21 cellular contexts compared by ENCODE assay signal in the genomic region with DNA sequence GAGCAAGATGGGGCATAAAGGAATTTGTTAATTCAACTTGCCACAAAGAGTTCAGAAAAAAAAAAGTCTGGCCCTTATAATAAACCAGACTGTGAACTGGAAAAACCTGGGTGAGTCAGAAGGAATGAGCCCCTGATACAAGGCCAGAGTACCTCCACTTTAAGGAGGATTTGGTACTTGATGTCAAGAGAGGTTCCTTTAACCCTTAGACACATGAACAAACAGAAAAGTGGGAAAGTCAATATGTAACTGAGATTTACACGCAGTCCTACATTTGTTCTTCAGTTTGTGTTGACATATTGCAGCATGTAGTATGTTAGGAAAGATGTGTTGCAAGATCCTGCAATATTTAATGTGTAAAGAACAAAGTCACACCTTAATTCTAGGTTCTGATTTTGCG. TPM values are rescaled to one million over a fixed set of nuclear protein-coding genes. Genes with fewer than 3 reads are reported as not detected.
DNase-seq lines count a peak whose midpoint lies in the region; ATAC-seq and TF ChIP-seq lines count a peak whose summit lies in the region.
"Had no signal": no experiment of that assay in that cellular context is flagged by ENCODE, and none has a peak within 500 bp of the region (broad histone marks: within the 10 kb centered on the region; RNA-seq: fewer than 3 reads in every experiment).

No MANE protein-coding gene starts in this region.

- no peaks in the 10 kb centered on the region for H3K9me3 ChIP-seq in left lung
- H3K9me3 ChIP-seq in neural progenitor cell (ENCODE audit: low read depth) = no peaks in the 10 kb centered on the region
- H3K9me3 ChIP-seq: BLaER1 treated with 17β-estradiol and CSF1 and Interleukin-3, amounts not matched to agents 10 nM and 100 nM; HAP-1 had no signal

- H3K27ac Mint-ChIP-seq in neural progenitor cell = no peak overlapping the region
- H3K27ac Mint-ChIP-seq: CD8-positive, alpha-beta T cell had no signal

- DNase-seq in GM03348 (ENCODE audit: low spot score) (peak; percentile 16), NCI-H226 (peak; percentile 50), left lung (no peak), NCI-H1436 (lab: John Stamatoyannopoulos, UW) (no peak), amygdala (lab: John Stamatoyannopoulos, UW) (no peak), neural progenitor cell (ENCODE audit: low spot score) (no peak)
- DNase-seq: Calu3; CD8-positive, alpha-beta T cell; DMS79; KBM-7; MV-4-11; NCI-H1417; NCI-H1930; NCI-H345; NCI-H526; PC-3; RPMI8226; SHP77 treated with DMSO at 0.1 percent for 48 hours had no signal

- H3K9me3 Mint-ChIP-seq in neural progenitor cell = no peaks in the 10 kb centered on the region
- H3K9me3 Mint-ChIP-seq: CD8-positive, alpha-beta T cell had no signal

- no peak overlapping the region for H3K4me3 Mint-ChIP-seq in neural progenitor cell
- H3K4me3 Mint-ChIP-seq: CD8-positive, alpha-beta T cell had no signal

- H3K79me2 ChIP-seq in neural progenitor cell (ENCODE audit: low read depth) = no peaks in the 10 kb centered on the region

- H3K36me3 Mint-ChIP-seq in neural progenitor cell = no peaks in the 10 kb centered on the region
- H3K36me3 Mint-ChIP-seq: CD8-positive, alpha-beta T cell had no signal

- H3K4me3 ChIP-seq in left lung = no peak overlapping the region
- no peak overlapping the region for H3K4me3 ChIP-seq in neural progenitor cell
- H3K4me3 ChIP-seq: BLaER1 treated with 17β-estradiol and CSF1 and Interleukin-3, amounts not matched to agents 10 nM and 100 nM; HAP-1 had no signal

- no peak overlapping the region for H2AFZ ChIP-seq in neural progenitor cell (replicated peaks)

- H4K20me1 ChIP-seq in neural progenitor cell (ENCODE audit: low read depth) = no peaks in the 10 kb centered on the region
- H4K20me1 ChIP-seq: BLaER1 treated with 17β-estradiol and CSF1 and Interleukin-3, amounts not matched to agents 10 nM and 100 nM had no signal

- H3K27ac ChIP-seq in left lung (no peak overlapping the region), neural progenitor cell (no peak overlapping the region)
- H3K27ac ChIP-seq: BLaER1 treated with 17β-estradiol and CSF1 and Interleukin-3, amounts not matched to agents 10 nM and 100 nM had no signal

- H3F3A ChIP-seq in neural progenitor cell (ENCODE audit: low read depth) = no peaks in the 10 kb centered on the region

- H3K36me3 ChIP-seq in left lung (no peaks in the 10 kb centered on the region), neural progenitor cell (no peaks in the 10 kb centered on the region)
- H3K36me3 ChIP-seq: BLaER1 treated with 17β-estradiol and CSF1 and Interleukin-3, amounts not matched to agents 10 nM and 100 nM; HAP-1 had no signal

- H3K4me1 ChIP-seq in left lung (no peaks in the 10 kb centered on the region), neural progenitor cell (no peaks in the 10 kb centered on the region)
- H3K4me1 ChIP-seq: BLaER1 treated with 17β-estradiol and CSF1 and Interleukin-3, amounts not matched to agents 10 nM and 100 nM; HAP-1 had no signal

- H3K27me3 Mint-ChIP-seq in neural progenitor cell (ENCODE audit: insufficient read depth, low read depth) = no peaks in the 10 kb centered on the region

- H3K4me2 ChIP-seq in neural progenitor cell = no peak overlapping the region
- H3K4me2 ChIP-seq: BLaER1 treated with 17β-estradiol and CSF1 and Interleukin-3, amounts not matched to agents 10 nM and 100 nM had no signal

- no peaks in the 10 kb centered on the region for H3K4me1 Mint-ChIP-seq in neural progenitor cell

- intact Hi-C loops in left lung (cut with DNase I) = no loop called here

- peak; percentile 93 for ATAC-seq in left lung
- ATAC-seq in HG02798 (IDR thresholded peaks at IDR 0.05; ENCODE audit: poor library complexity, unreplicated experiment) = no peak
- ATAC-seq: CD8-positive, alpha-beta T cell had no signal

- no peak overlapping the region for H3K9ac ChIP-seq in neural progenitor cell
- H3K9ac ChIP-seq: BLaER1 treated with 17β-estradiol and CSF1 and Interleukin-3, amounts not matched to agents 10 nM and 100 nM had no signal

- TF ChIP-seq CTCF in left lung (IDR thresholded peaks at IDR 0.05) = no peak
- no peak for TF ChIP-seq CTCF in neural progenitor cell (IDR thresholded peaks at IDR 0.05)

- H3K27me3 ChIP-seq in left lung (peaks cover 0 to 19% of the 10 kb centered on the region in 2 donors), neural progenitor cell (no peaks in the 10 kb centered on the region)
- H3K27me3 ChIP-seq: BLaER1 treated with 17β-estradiol and CSF1 and Interleukin-3, amounts not matched to agents 10 nM and 100 nM had no signal

RNA-seq across cellular contexts. Expression of gene SLC38A4, which starts 14.2 kb away (rescaled TPM):
- total RNA-seq in left lung (1 to 10 TPM in 1 of 2 donors, under 1 TPM in 1; 0.85 to 1.5 TPM), neural progenitor cell (ENCODE audit: low replicate concordance) (1.8 and 2.5 TPM in 2 replicates)
- total RNA-seq: CD8-positive, alpha-beta T cell; PC-3 had no signal

Comparison
In these comparisons a context has a peak if more than half of its experiments do, and no peak if none do; other contexts are left out.
1. DNase-seq: peak in GM03348 (single experiment) and NCI-H226 (single experiment); none in left lung (0 of 2), NCI-H1436 (single experiment), amygdala (0 of 56) and neural progenitor cell (single experiment).